Comparison of ENCODE assay signal across 21 cellular contexts in genomic region chrX:153639177-153640044, GRCh38. TPM values are rescaled to one million over a fixed set of nuclear protein-coding genes. Genes with fewer than 3 reads are reported as not detected.
DNase-seq lines count a peak whose midpoint lies in the region; ATAC-seq and TF ChIP-seq lines count a peak whose summit lies in the region.
"Had no signal": no experiment of that assay in that cellular context is flagged by ENCODE, and none has a peak within 500 bp of the region (broad histone marks: within the 10 kb centered on the region; RNA-seq: fewer than 3 reads in every experiment).

No MANE protein-coding gene starts in this region.

- no peak overlapping the region for H3K4me3 ChIP-seq in BLaER1 treated with 17β-estradiol and CSF1 and Interleukin-3, amounts not matched to agents 10 nM and 100 nM
- H3K4me3 ChIP-seq in hepatocyte (no peak overlapping the region), spleen (no peak overlapping the region), SK-N-SH (ENCODE audit: low read depth in 2 of 2, low read length in 1 of 2) (no peak overlapping the region)
- H3K4me3 ChIP-seq: GM12878, SJSA1 had no signal

- POLR2A ChIA-PET in SK-N-SH (lab: Yijun Ruan, JAX): interaction anchor here (0.6 kb wide), 1 partner anchor 262 kb away, joined by 3 read pairs; no protein-coding TSS in a partner anchor

- peaks cover 0 to 14% (median 11%) of the 10 kb centered on the region in 11 experiments; a peak in 12 of 22 replicates for H3K9me3 ChIP-seq in BLaER1 treated with 17β-estradiol and CSF1 and Interleukin-3, amounts not matched to agents 10 nM and 100 nM (replicated peaks in 1 of 11)
- H3K9me3 ChIP-seq in hepatocyte (ENCODE audit: low read depth): no peaks in the 10 kb centered on the region
- no peaks in the 10 kb centered on the region for H3K9me3 ChIP-seq in spleen
- no peaks in the 10 kb centered on the region for H3K9me3 ChIP-seq in SK-N-SH
- H3K9me3 ChIP-seq: SJSA1 had no signal

- in situ Hi-C loops in GM13977 (cut with MboI; ENCODE audit: low pct_unique_long_range_greater_than_20kb, low sequenced_read_pairs, unreplicated experiment): no loop called here

- H3F3A ChIP-seq in SK-N-SH (replicated peaks; ENCODE audit: insufficient read depth): no peaks in the 10 kb centered on the region

- peak overlapping the region in 7 of 11 experiments; percentile 8 to 61 (median 53); a peak in 10 of 22 replicates for H3K27ac ChIP-seq in BLaER1 treated with 17β-estradiol and CSF1 and Interleukin-3, amounts not matched to agents 10 nM and 100 nM
- H3K27ac ChIP-seq in hepatocyte (no peak overlapping the region), spleen (no peak overlapping the region), SK-N-SH (ENCODE audit: low read depth in 2 of 2, low read length in 1 of 2) (peak overlapping the region in 1 of 2 experiments; percentile 47; a peak in 1 of 4 replicates)
- H3K27ac ChIP-seq: KMS-11, SJSA1 had no signal

- no peak for TF ChIP-seq POLR2A in spleen (IDR thresholded peaks at IDR 0.05)

- TF ChIP-seq EP300 in SK-N-SH (IDR thresholded peaks at IDR 0.05; ENCODE audit: borderline replicate concordance in 1 of 2, low read depth in 1 of 2, low read length in 1 of 2): no peak

- H2AFZ ChIP-seq in hepatocyte: no peak overlapping the region
- no peak overlapping the region for H2AFZ ChIP-seq in SK-N-SH (ENCODE audit: low read depth)

- no peaks in the 10 kb centered on the region for H3K36me3 ChIP-seq in BLaER1 treated with 17β-estradiol and CSF1 and Interleukin-3, amounts not matched to agents 10 nM and 100 nM
- no peaks in the 10 kb centered on the region for H3K36me3 ChIP-seq in hepatocyte (replicated peaks; ENCODE audit: insufficient read depth, low read depth)
- H3K36me3 ChIP-seq in spleen: no peaks in the 10 kb centered on the region
- H3K36me3 ChIP-seq in SK-N-SH (replicated peaks in 1 of 2; ENCODE audit: control insufficient read depth in 1 of 2, insufficient read depth in 2 of 2, low read length in 1 of 2): no peaks in the 10 kb centered on the region
- H3K36me3 ChIP-seq: SJSA1 had no signal

- no peak for TF ChIP-seq RAD21 in SK-N-SH (IDR thresholded peaks at IDR 0.05; ENCODE audit: low read length)

- DNase-seq in GM13977 (ENCODE audit: low spot score) (peak; percentile 14), hepatocyte (ENCODE audit: low spot score) (peak; percentile 5), spleen (peak; percentile 74), SK-N-SH (no peak), occipital lobe (lab: John Stamatoyannopoulos, UW) (no peak)
- DNase-seq: ACHN, DMS153, GDM1, HFFc6, MV-4-11, NCI-H187 treated with DMSO at 0.1 percent for 48 hours, NCI-H2227 treated with DMSO at 0.1 percent for 48 hours, NCI-H510A treated with DMSO at 0.1 percent for 48 hours, PC-3 had no signal

- intact Hi-C loops in spleen (cut with DNase I; ENCODE audit: low total_unique reads): no loop called here

- CTCF ChIA-PET in SK-N-SH (lab: Yijun Ruan, JAX): interaction anchor here (1.2 to 1.9 kb wide), 8 partner anchors 28 to 169 kb away, joined by 3 to 11 read pairs (median 4); partner anchors contain the start of gene HAUS7

- H3K4me1 ChIP-seq in BLaER1 treated with 17β-estradiol and CSF1 and Interleukin-3, amounts not matched to agents 10 nM and 100 nM: peaks cover 24 to 82% (median 79%) of the 10 kb centered on the region in 10 experiments; a peak in 19 of 20 replicates
- H3K4me1 ChIP-seq in hepatocyte (ENCODE audit: insufficient read depth) (peaks cover 6% of the 10 kb centered on the region), spleen (peaks cover 4 to 31% (median 24%) of the 10 kb centered on the region in 6 donors), SK-N-SH (ENCODE audit: control insufficient read depth in 1 of 2, insufficient read depth in 2 of 2, low read depth in 1 of 2, low read length in 1 of 2) (peaks cover 0 to 22% of the 10 kb centered on the region in 2 experiments; a peak in 1 of 4 replicates)
- H3K4me1 ChIP-seq: SJSA1 had no signal

- H3K4me2 ChIP-seq in BLaER1 treated with 17β-estradiol and CSF1 and Interleukin-3, amounts not matched to agents 10 nM and 100 nM: peak overlapping the region; percentile 59 to 87 (median 73); a peak in 20 of 22 replicates
- H3K4me2 ChIP-seq in hepatocyte (no peak overlapping the region), SK-N-SH (no peak overlapping the region)
- H3K4me2 ChIP-seq: KMS-11 had no signal

- peak overlapping the region in 2 of 11 experiments; percentile 34 to 43; a peak in 4 of 22 replicates for H3K9ac ChIP-seq in BLaER1 treated with 17β-estradiol and CSF1 and Interleukin-3, amounts not matched to agents 10 nM and 100 nM
- H3K9ac ChIP-seq in SK-N-SH: no peak overlapping the region
- H3K9ac ChIP-seq: KMS-11 had no signal

- H3K27me3 ChIP-seq in BLaER1 treated with 17β-estradiol and CSF1 and Interleukin-3, amounts not matched to agents 10 nM and 100 nM: peaks cover 19 to 100% (median 68%) of the 10 kb centered on the region in 11 experiments
- H3K27me3 ChIP-seq in hepatocyte (no peaks in the 10 kb centered on the region), spleen (replicated peaks in 1 of 7) (peaks cover 0 to 51% (median 33%) of the 10 kb centered on the region in 7 donors), SK-N-SH (ENCODE audit: insufficient read depth) (peaks cover 57% of the 10 kb centered on the region)

- no peaks in the 10 kb centered on the region for H3K79me2 ChIP-seq in hepatocyte
- no peaks in the 10 kb centered on the region for H3K79me2 ChIP-seq in SK-N-SH (ENCODE audit: insufficient read depth)

- 90% methylated on average over 25 of the region's 28 CpGs for whole genome bisulfite sequencing in hepatocyte (ENCODE audit: low lambda C conversion rate, missing lambda C conversion rate)
- 78 to 88% (median 84%) methylated on average over 13 to 28 of the region's 28 CpGs for WGBS in spleen, 5 donors
- WGBS in SK-N-SH (ENCODE audit: low lambda C conversion rate): 42% methylated on average over 17 of the region's 28 CpGs

- no peak for TF ChIP-seq CTCF in GM13977 (IDR thresholded peaks at IDR 0.05; ENCODE audit: extremely low read depth, insufficient read depth, missing control alignments)
- TF ChIP-seq CTCF in hepatocyte (IDR thresholded peaks at IDR 0.05; ENCODE audit: poor library complexity): no peak
- TF ChIP-seq CTCF in spleen (IDR thresholded peaks at IDR 0.05 in 8 of 11, conservative IDR thresholded peaks at IDR 0.05 in 3 of 11): no peak
- TF ChIP-seq CTCF in SK-N-SH (IDR thresholded peaks at IDR 0.05): no peak

- H4K20me1 ChIP-seq in BLaER1 treated with 17β-estradiol and CSF1 and Interleukin-3, amounts not matched to agents 10 nM and 100 nM: peaks cover 0 to 41% (median 9%) of the 10 kb centered on the region in 11 experiments; a peak in 9 of 22 replicates
- H4K20me1 ChIP-seq in hepatocyte (ENCODE audit: insufficient read depth, poor library complexity, severe bottlenecking) (no peaks in the 10 kb centered on the region), SK-N-SH (ENCODE audit: insufficient read depth) (no peaks in the 10 kb centered on the region)

- no peak for ATAC-seq in HG02623 (IDR thresholded peaks at IDR 0.05; ENCODE audit: unreplicated experiment)
- ATAC-seq: GM12878, PC-3 had no signal

- H3K9me2 ChIP-seq in hepatocyte (replicated peaks; ENCODE audit: insufficient read depth) (no peaks in the 10 kb centered on the region), SK-N-SH (no peaks in the 10 kb centered on the region)

TF ChIP-seq in SK-N-SH, 30 proteins besides CTCF, POLR2A, EP300 and RAD21:
- TF ChIP-seq GATA2 (CRISPR knock-in tag; IDR thresholded peaks at IDR 0.05) (no peak), JUND (IDR thresholded peaks at IDR 0.05) (no peak), TEAD4 (IDR thresholded peaks at IDR 0.05; ENCODE audit: borderline replicate concordance, insufficient read depth) (no peak), GABPA (IDR thresholded peaks at IDR 0.05; ENCODE audit: low read depth) (no peak)

RNA-seq across cellular contexts. Expression of gene DUSP9, which starts 7.6 kb away (rescaled TPM):
- total RNA-seq in hepatocyte: 86.2 and 87.3 TPM in 2 replicates
- 48.2 and 75.5 TPM in 2 replicates for polyA plus RNA-seq in hepatocyte
- total RNA-seq in spleen: under 1 TPM in 1 of 7 donors, not detected in 6; 0.17 TPM
- under 1 TPM in 1 of 3 donors, not detected in 2; 0.09 TPM for polyA plus RNA-seq in spleen
- 0.05 and 0.08 TPM in 2 replicates for polyA plus RNA-seq in SK-N-SH (2012; rRNA removed)
- polyA plus RNA-seq in SK-N-SH (2012; cell fraction: cytosol; rRNA removed): 0.04 and 0.07 TPM in 2 replicates
- 0.06 TPM in 1 of 2 replicates, not detected in the other for polyA plus RNA-seq in SK-N-SH (2012; cell fraction: nucleus; rRNA removed)
- total RNA-seq in occipital lobe: 1.7 TPM
- total RNA-seq: HFFc6, HT-29 had no signal
- polyA plus RNA-seq: GM12878 had no signal

RNA-seq across cellular contexts. Expression of gene PNCK, which starts 34.2 kb away (rescaled TPM):
- total RNA-seq in hepatocyte (2.2 and 2.8 TPM in 2 replicates), spleen (1 to 10 TPM in 2 of 7 donors, under 1 TPM in 1, not detected in 4; 0.73 to 1.2 (median 1.0) TPM), occipital lobe (27.5 TPM)
- polyA plus RNA-seq in hepatocyte (0.28 and 1.9 TPM in 2 replicates), spleen (under 1 TPM; 0.18 to 0.35 (median 0.22) TPM), SK-N-SH (2012; rRNA removed) (1.2 and 2.5 TPM in 2 replicates)
- polyA plus RNA-seq in SK-N-SH (2012; cell fraction: cytosol; rRNA removed): 0.44 and 0.64 TPM in 2 replicates
- 12.7 and 15.1 TPM in 2 replicates for polyA plus RNA-seq in SK-N-SH (2012; cell fraction: nucleus; rRNA removed)
- total RNA-seq: Daoy, SJSA1 had no signal

RNA-seq across cellular contexts. Expression of gene CCNQ, which starts 40.5 kb away (rescaled TPM):
- total RNA-seq in hepatocyte (21.6 and 28.3 TPM in 2 replicates), spleen (10 to 100 TPM; 17.5 to 32.0 (median 21.7) TPM), occipital lobe (17.3 TPM)
- polyA plus RNA-seq in hepatocyte (26.7 and 31.3 TPM in 2 replicates), spleen (10 to 100 TPM; 58.6 to 67.3 (median 59.6) TPM), SK-N-SH (2012; rRNA removed) (44.5 and 45.3 TPM in 2 replicates)
- 29.3 and 41.5 TPM in 2 replicates for polyA plus RNA-seq in SK-N-SH (2012; cell fraction: cytosol; rRNA removed)
- polyA plus RNA-seq in SK-N-SH (2012; cell fraction: nucleus; rRNA removed): 24.8 and 34.7 TPM in 2 replicates

RNA-seq across cellular contexts. Expression of gene SLC6A8, which starts 48.3 kb away (rescaled TPM):
- 19.5 and 28.4 TPM in 2 replicates for total RNA-seq in hepatocyte
- 32.5 and 36.7 TPM in 2 replicates for polyA plus RNA-seq in hepatocyte
- total RNA-seq in spleen: 10 to 100 TPM in 5 of 7 donors, 1 to 10 TPM in 2; 6.7 to 72.9 (median 14.7) TPM
- 1 to 10 TPM; 3.2 to 5.3 (median 3.2) TPM for polyA plus RNA-seq in spleen
- 22.3 and 30.8 TPM in 2 replicates for polyA plus RNA-seq in SK-N-SH (2012; rRNA removed)
- 14.8 and 24.2 TPM in 2 replicates for polyA plus RNA-seq in SK-N-SH (2012; cell fraction: cytosol; rRNA removed)
- 64.5 and 67.9 TPM in 2 replicates for polyA plus RNA-seq in SK-N-SH (2012; cell fraction: nucleus; rRNA removed)
- total RNA-seq in occipital lobe: 11.4 TPM

Comparison
In these comparisons a context has a peak if more than half of its experiments do, and no peak if none do; other contexts are left out.
1. H3K27ac ChIP-seq: peak in BLaER1 treated with 17β-estradiol and CSF1 and Interleukin-3, amounts not matched to agents 10 nM and 100 nM (7 of 11); none in hepatocyte (single experiment) and spleen (0 of 8).
2. H3K4me2 ChIP-seq: peak in BLaER1 treated with 17β-estradiol and CSF1 and Interleukin-3, amounts not matched to agents 10 nM and 100 nM (11 of 11); none in hepatocyte (single experiment) and SK-N-SH (single experiment).
3. DNase-seq: peak in GM13977 (single experiment), hepatocyte (single experiment) and spleen (single experiment); none in SK-N-SH (single experiment) and occipital lobe (single experiment).
4. RNA of gene DUSP9, which starts 7.6 kb away (total RNA-seq): 86.2 to 87.3 TPM in hepatocyte; 1.7 TPM in occipital lobe (single experiment) and 0.17 TPM in spleen; every median in the first group is over 10 times any median in the second.